Comparison of ENCODE assay signal across 8 cellular contexts in the genomic region with DNA sequence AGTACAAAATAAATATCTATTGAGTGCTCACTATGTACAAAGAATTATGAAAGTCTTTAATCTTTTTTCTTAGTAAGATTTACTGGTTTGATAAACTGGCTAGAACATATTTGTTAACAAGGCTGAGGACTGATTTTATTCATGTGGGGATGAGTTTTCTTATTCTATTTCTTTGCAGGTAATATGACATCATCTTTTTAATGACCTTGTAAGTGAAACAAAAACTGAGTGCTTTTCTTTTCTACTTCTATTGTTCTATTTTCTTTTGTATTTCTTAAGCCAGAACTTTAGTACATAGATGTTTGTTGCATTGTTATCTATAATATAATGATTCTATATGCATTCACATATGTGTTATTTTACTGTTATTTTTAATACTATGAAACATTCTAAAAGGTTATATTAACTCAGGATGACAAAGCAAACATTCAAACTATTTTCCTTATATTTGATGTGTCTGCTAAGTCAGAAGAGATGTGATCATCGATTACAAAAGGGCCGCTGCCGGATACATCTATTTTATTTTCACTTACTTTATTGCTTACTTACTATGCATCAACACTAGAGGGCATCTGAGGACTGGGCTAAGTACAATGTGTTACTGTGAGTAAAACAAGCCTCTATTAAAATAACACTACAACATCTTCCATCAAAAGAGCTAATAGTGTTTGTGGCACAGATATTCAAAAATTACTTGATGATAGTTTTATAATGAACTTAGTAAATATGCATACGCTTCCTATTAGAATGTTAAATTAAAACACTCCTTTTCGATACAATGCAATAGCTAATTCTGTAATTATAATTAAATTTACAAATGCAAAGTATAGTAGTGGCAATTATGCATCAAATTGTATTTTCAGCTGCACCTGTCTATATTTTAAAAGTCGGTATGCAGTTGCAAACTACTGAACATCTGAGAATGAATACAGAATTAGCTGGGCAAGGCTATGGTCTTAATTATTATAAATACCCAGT.
DNase-seq lines count a peak whose midpoint lies in the region; ATAC-seq and TF ChIP-seq lines count a peak whose summit lies in the region.

No MANE protein-coding gene starts in this region.

- peak; percentile 80 for TF ChIP-seq CTCF in BJ (IDR thresholded peaks at IDR 0.05; ENCODE audit: insufficient read depth, low read depth, low read length)
- peak; percentile 68 to 84 for TF ChIP-seq CTCF in right atrium auricular region (IDR thresholded peaks at IDR 0.05)
- TF ChIP-seq CTCF in spleen (IDR thresholded peaks at IDR 0.05 in 8 of 11, conservative IDR thresholded peaks at IDR 0.05 in 3 of 11): peak in 10 of 11 experiments; percentile 40 to 77 (median 59)

- DNase-seq in BJ (ENCODE audit: low read depth) (no peak), NCI-H2196 (lab: John Stamatoyannopoulos, UW; ENCODE audit: unreplicated experiment) (peak; percentile 27), adipocyte (ENCODE audit: low read depth) (peak; percentile 81), right atrium auricular region (ENCODE audit: low spot score) (no peak), spleen (no peak), ureter (ENCODE audit: low spot score) (no peak)

- no peak overlapping the region for H3K4me3 ChIP-seq in BJ (ENCODE audit: low read depth, low read length)
- H3K4me3 ChIP-seq in adipocyte (ENCODE audit: low read length): no peak overlapping the region
- no peak overlapping the region for H3K4me3 ChIP-seq in right atrium auricular region
- H3K4me3 ChIP-seq in spleen: peak overlapping the region in 1 of 8 donors; percentile 12

- H3K4me1 ChIP-seq in adipocyte (ENCODE audit: control insufficient read depth, insufficient read depth, low read length): peaks cover 22% of the 10 kb centered on the region
- H3K4me1 ChIP-seq in right atrium auricular region: no peaks in the 10 kb centered on the region
- H3K4me1 ChIP-seq in spleen: peaks cover 0 to 16% (median 1%) of the 10 kb centered on the region in 6 donors

- H3K27ac ChIP-seq in right atrium auricular region (no peak overlapping the region), spleen (no peak overlapping the region)

- H3K9me3 ChIP-seq in adipocyte (ENCODE audit: control insufficient read depth, low read length) (no peaks in the 10 kb centered on the region), right atrium auricular region (no peaks in the 10 kb centered on the region), spleen (no peaks in the 10 kb centered on the region)

- intact Hi-C loops in spleen (cut with DNase I; ENCODE audit: low total_unique reads): no loop called here

- CTCF ChIA-PET in BJ (lab: Yijun Ruan, JAX): interaction anchor here (0.7 to 2.8 kb wide), 17 partner anchors 9 to 813 kb away, joined by 3 to 17 read pairs (median 4); no protein-coding TSS in a partner anchor

- no peak overlapping the region for H3K9ac ChIP-seq in adipocyte (ENCODE audit: low read length)

- WGBS in spleen, 5 donors: 34 to 39% (median 36%) methylated on average over 6 of the region's 6 CpGs

- H3K36me3 ChIP-seq in BJ (ENCODE audit: control insufficient read depth, insufficient read depth, low read length) (no peaks in the 10 kb centered on the region), adipocyte (ENCODE audit: control insufficient read depth, insufficient read depth, low read length, severe bottlenecking) (no peaks in the 10 kb centered on the region), right atrium auricular region (no peaks in the 10 kb centered on the region), spleen (no peaks in the 10 kb centered on the region)

- peaks cover under 1% of the 10 kb centered on the region; the same call in 1 of the 2 replicates for H3K27me3 ChIP-seq in BJ (ENCODE audit: control insufficient read depth, insufficient read depth, low read length)
- H3K27me3 ChIP-seq in adipocyte (replicated peaks; ENCODE audit: control insufficient read depth, insufficient read depth, low read length): no peaks in the 10 kb centered on the region
- H3K27me3 ChIP-seq in right atrium auricular region: no peaks in the 10 kb centered on the region
- H3K27me3 ChIP-seq in spleen (replicated peaks in 1 of 7): no peaks in the 10 kb centered on the region

- ATAC-seq in GM18870 (IDR thresholded peaks at IDR 0.05; ENCODE audit: unreplicated experiment) (peak; percentile 90), HG03045 (IDR thresholded peaks at IDR 0.05; ENCODE audit: unreplicated experiment) (peak; percentile 72)

- POLR2A ChIA-PET in BJ (lab: Charles Lee): no interaction called here

- TF ChIP-seq POLR2A in spleen (IDR thresholded peaks at IDR 0.05): no peak

Comparison
In these comparisons a context has a peak if more than half of its experiments do, and no peak if none do; other contexts are left out.
1. DNase-seq: peak in NCI-H2196 (single experiment) and adipocyte (single experiment); none in BJ (single experiment), right atrium auricular region (single experiment), spleen (single experiment) and ureter (single experiment).
2. Peak in every context shown above with its lines, with median percentiles within 50 percentile points of each other: CTCF ChIP-seq.